Comparison of ENCODE assay signal across 8 cellular contexts in genomic region chr1:203860396-203860951, GRCh38. TPM values are rescaled to one million over a fixed set of nuclear protein-coding genes. Genes with fewer than 3 reads are reported as not detected.
A peak's percentile ranks its signal among the peaks of the same experiment; 100 is the strongest.
DNase-seq lines count a peak whose midpoint lies in the region; ATAC-seq and TF ChIP-seq lines count a peak whose summit lies in the region.

No MANE protein-coding gene starts in this region.

- H4K8ac ChIP-seq in mesendoderm (ENCODE audit: low read depth, low read length): no peak overlapping the region

- peaks cover 13% of the 10 kb centered on the region for H3K36me3 ChIP-seq in CD8-positive, alpha-beta memory T cell (ENCODE audit: insufficient read depth, low read length)
- H3K36me3 ChIP-seq in Karpas-422 (ENCODE audit: insufficient read depth, low read length): peaks cover 19% of the 10 kb centered on the region; the same call in 1 of the 2 replicates
- H3K36me3 ChIP-seq in body of pancreas (replicated peaks in 1 of 2; ENCODE audit: insufficient read depth in 1 of 2, low read depth in 2 of 2): peaks cover 0 to 11% of the 10 kb centered on the region in 2 donors
- peaks cover 4% of the 10 kb centered on the region for H3K36me3 ChIP-seq in mesendoderm (ENCODE audit: control insufficient read depth, insufficient read depth, low read length)
- H3K36me3 ChIP-seq in aorta (ENCODE audit: control insufficient read depth in 1 of 2, insufficient read depth in 2 of 2, low read length in 1 of 2): peaks cover under 1 to 2% of the 10 kb centered on the region in 2 donors

- H3K4me3 ChIP-seq in CD8-positive, alpha-beta memory T cell (ENCODE audit: low read length): no peak overlapping the region
- H3K4me3 ChIP-seq in Karpas-422 (ENCODE audit: low read length) (no peak overlapping the region), body of pancreas (no peak overlapping the region), mesendoderm (ENCODE audit: low read length) (no peak overlapping the region), aorta (ENCODE audit: low read length in 2 of 2) (no peak overlapping the region)

- intact Hi-C loops in body of pancreas (cut with DNase I): loop anchor here (10.0 kb wide), 1 partner anchor 504 kb away; no protein-coding TSS in a partner anchor
- intact Hi-C loops in aorta (cut with DNase I): loop anchor here (2.0 to 10.0 kb wide), 5 partner anchors 63 to 544 kb away; partner anchors contain the start of genes ZBED6 (in 1 of the 2) and ZC3H11A (in 1 of the 2)

- in situ Hi-C loops in KBM-7 (cut with MboI; ENCODE audit: low pct_unique_long_range_greater_than_20kb, low sequenced_read_pairs): no loop called here

- peaks cover 0 to 2% of the 10 kb centered on the region in 2 donors for H3K27me3 Mint-ChIP-seq in CD8-positive, alpha-beta memory T cell

- no peak overlapping the region for H2BK120ac ChIP-seq in mesendoderm (ENCODE audit: low read depth, low read length)

- H3K9me3 ChIP-seq in CD8-positive, alpha-beta memory T cell (ENCODE audit: low read length): no peaks in the 10 kb centered on the region
- H3K9me3 ChIP-seq in Karpas-422 (ENCODE audit: low read length) (no peaks in the 10 kb centered on the region), body of pancreas (no peaks in the 10 kb centered on the region), aorta (ENCODE audit: control insufficient read depth, low read length) (no peaks in the 10 kb centered on the region)

- H3K9ac ChIP-seq in Karpas-422 (ENCODE audit: low read length): no peak overlapping the region
- H3K9ac ChIP-seq in mesendoderm (ENCODE audit: low read length): no peak overlapping the region

- no peaks in the 10 kb centered on the region for H3K9me3 Mint-ChIP-seq in CD8-positive, alpha-beta memory T cell

- CTCF ChIA-PET in CD8-positive, alpha-beta memory T cell (lab: Charles Lee): interaction anchor here (0.7 to 2.5 kb wide), 10 partner anchors 10 to 550 kb away, joined by 3 to 24 read pairs (median 4); partner anchors contain the start of gene LAX1

- ATAC-seq in body of pancreas (peak; percentile 57), aorta (ENCODE audit: low FRiP score) (peak; percentile 3)

- H3K27ac ChIP-seq in CD8-positive, alpha-beta memory T cell (ENCODE audit: low read depth, low read length): no peak overlapping the region
- H3K27ac ChIP-seq in Karpas-422 (ENCODE audit: low read length): no peak overlapping the region
- peak overlapping the region; percentile 4 to 89 (median 78) for H3K27ac ChIP-seq in body of pancreas
- H3K27ac ChIP-seq in mesendoderm (ENCODE audit: low read depth, low read length): no peak overlapping the region
- peak overlapping the region in 1 of 2 donors; percentile 83 for H3K27ac ChIP-seq in aorta (ENCODE audit: low read depth in 1 of 2, low read length in 2 of 2)

- H3K56ac ChIP-seq in mesendoderm (ENCODE audit: low read length): peak overlapping the region; percentile 56

- 0 out of 2 replicates have a peak overlapping the region, but pooled peaks have one; percentile 40 for H2AFZ ChIP-seq in Karpas-422 (ENCODE audit: low read length)

- POLR2A ChIA-PET in CD8-positive, alpha-beta memory T cell (lab: Charles Lee): no interaction called here

- 21 to 24% methylated on average over 13 of the region's 13 CpGs for WGBS in body of pancreas, 2 donors
- no CpG with 5 or more reads among the region's 13 CpGs for WGBS in mesendoderm (ENCODE audit: extremely low coverage, insufficient coverage, low lambda C conversion rate)
- 8 to 9% methylated on average over 13 of the region's 13 CpGs for WGBS in aorta, 2 donors

- H3K79me2 ChIP-seq in Karpas-422 (ENCODE audit: low read length): peaks cover 37% of the 10 kb centered on the region
- H3K79me2 ChIP-seq in mesendoderm (ENCODE audit: control insufficient read depth, insufficient read depth, low read length): peaks cover 24% of the 10 kb centered on the region

- H3K4me1 Mint-ChIP-seq in CD8-positive, alpha-beta memory T cell: peaks cover 19 to 30% (median 21%) of the 10 kb centered on the region in 3 donors

- no peak overlapping the region for H2BK15ac ChIP-seq in mesendoderm (replicated peaks; ENCODE audit: low read depth)

- DNase-seq in CD8-positive, alpha-beta memory T cell: no peak
- DNase-seq in Karpas-422: no peak
- DNase-seq in body of pancreas: peak; percentile 51 to 72 (median 56)
- no peak for DNase-seq in mesendoderm
- DNase-seq in aorta: no peak
- DNase-seq in Kasumi-1 (lab: John Stamatoyannopoulos, UW): no peak
- no peak for DNase-seq in activated effector memory CD4-positive, alpha-beta T cell treated with Interleukin-2 at 50 U/mL for 16 hours
- no peak for DNase-seq in KBM-7

- H3K4me2 ChIP-seq in Karpas-422 (ENCODE audit: low read depth, low read length, poor library complexity, severe bottlenecking) (no peak overlapping the region), mesendoderm (ENCODE audit: low read length) (no peak overlapping the region)

- no peak overlapping the region for H2BK5ac ChIP-seq in mesendoderm (ENCODE audit: low read length)

- H3K4me1 ChIP-seq in CD8-positive, alpha-beta memory T cell (ENCODE audit: insufficient read depth, low read length): peaks cover 16% of the 10 kb centered on the region
- H3K4me1 ChIP-seq in Karpas-422 (ENCODE audit: low read length): peaks cover 16% of the 10 kb centered on the region
- peaks cover 37% of the 10 kb centered on the region for H3K4me1 ChIP-seq in body of pancreas
- H3K4me1 ChIP-seq in mesendoderm (ENCODE audit: control insufficient read depth, low read depth, low read length): no peaks in the 10 kb centered on the region
- H3K4me1 ChIP-seq in aorta (ENCODE audit: control insufficient read depth in 1 of 2, insufficient read depth in 2 of 2, low read length in 2 of 2): peaks cover 4 to 7% of the 10 kb centered on the region in 2 donors

- no peak overlapping the region for H2AK5ac ChIP-seq in mesendoderm (ENCODE audit: low read length)

- peaks cover 0 to 33% (median 8%) of the 10 kb centered on the region in 3 donors for H3K36me3 Mint-ChIP-seq in CD8-positive, alpha-beta memory T cell

- TF ChIP-seq CTCF in body of pancreas (IDR thresholded peaks at IDR 0.05): no peak

- H3K9me2 ChIP-seq in Karpas-422 (replicated peaks; ENCODE audit: insufficient read depth, low read length): no peaks in the 10 kb centered on the region

- H3K27me3 ChIP-seq in CD8-positive, alpha-beta memory T cell (ENCODE audit: insufficient read depth, low read length, poor library complexity, severe bottlenecking): no peaks in the 10 kb centered on the region
- H3K27me3 ChIP-seq in Karpas-422 (ENCODE audit: low read length) (no peaks in the 10 kb centered on the region), body of pancreas (no peaks in the 10 kb centered on the region), mesendoderm (ENCODE audit: insufficient read depth, low read length, poor library complexity) (peaks cover 2% of the 10 kb centered on the region), aorta (ENCODE audit: control insufficient read depth in 1 of 2, insufficient read depth in 2 of 2, low read length in 1 of 2) (no peaks in the 10 kb centered on the region)

- peaks cover 5% of the 10 kb centered on the region; the same call in 1 of the 2 replicates for H4K20me1 ChIP-seq in Karpas-422 (ENCODE audit: insufficient read depth, low read depth, low read length)

- TF ChIP-seq POLR2A in body of pancreas (IDR thresholded peaks at IDR 0.05): peak in 2 of 3 donors; percentile 50 to 51

- H3K23ac ChIP-seq in mesendoderm (ENCODE audit: low read length): no peak overlapping the region

- no peak overlapping the region for H4K5ac ChIP-seq in mesendoderm (ENCODE audit: low read length)

- peak overlapping the region in 3 of 8 donors; percentile 87 to 99 (median 99) for H3K27ac Mint-ChIP-seq in CD8-positive, alpha-beta memory T cell

- peak overlapping the region in 6 of 7 donors; percentile 97 to 100 (median 100) for H3K4me3 Mint-ChIP-seq in CD8-positive, alpha-beta memory T cell

- no peak overlapping the region for H3K4ac ChIP-seq in mesendoderm (ENCODE audit: low read depth, low read length)

- H3K79me1 ChIP-seq in mesendoderm (ENCODE audit: low read length): peaks cover 1% of the 10 kb centered on the region

- H3K18ac ChIP-seq in mesendoderm (ENCODE audit: low read length): no peak overlapping the region

RNA-seq across cellular contexts. Expression of gene SNRPE, which starts 0.9 kb away (rescaled TPM):
- total RNA-seq in CD8-positive, alpha-beta memory T cell: 100 to 1,000 TPM; 392 to 421 TPM
- 238 TPM for polyA plus RNA-seq in CD8-positive, alpha-beta memory T cell
- 77.1 and 95.9 TPM in 2 replicates for total RNA-seq in Karpas-422 (2014; rRNA removed; shearing (Covaris generic); ENCODE audit: low replicate concordance)
- total RNA-seq in body of pancreas (10 to 100 TPM; 27.2 to 80.8 TPM), aorta (10 to 100 TPM; 53.7 to 55.0 TPM)
- polyA plus RNA-seq in mesendoderm (2013, experiment 1 of 2): 725 TPM
- 705 TPM for polyA plus RNA-seq in mesendoderm (2013, experiment 2 of 2)
- polyA plus RNA-seq in aorta: 100 to 1,000 TPM in 1 of 2 donors, 10 to 100 TPM in 1; 69.3 to 172 TPM

Comparison
In these comparisons a context has a peak if more than half of its experiments do, and no peak if none do; other contexts are left out.
1. DNase-seq: peak in body of pancreas (4 of 4); none in CD8-positive, alpha-beta memory T cell (0 of 5), Karpas-422 (single experiment), mesendoderm (single experiment), aorta (0 of 2), Kasumi-1 (0 of 2), activated effector memory CD4-positive, alpha-beta T cell treated with Interleukin-2 at 50 U/mL for 16 hours (single experiment) and KBM-7 (single experiment).
2. H3K27ac ChIP-seq: peak in body of pancreas (4 of 4); none in CD8-positive, alpha-beta memory T cell (single experiment), Karpas-422 (single experiment) and mesendoderm (single experiment).